In genomic region chr10:68332259-68333057, GRCh38 we compare ENCODE assay signal across 8 cellular contexts. TPM values are rescaled to one million over a fixed set of nuclear protein-coding genes. Genes with fewer than 3 reads are reported as not detected.
A peak's percentile ranks its signal among the peaks of the same experiment; 100 is the strongest.
DNase-seq lines count a peak whose midpoint lies in the region; ATAC-seq and TF ChIP-seq lines count a peak whose summit lies in the region.

Gene PBLD, minus strand, starts transcription at chr10:68332928. Its CDS starts 26,084 bp downstream, at chr10:68306844.

- H3K27ac ChIP-seq in aorta (ENCODE audit: low read depth in 1 of 2, low read length in 2 of 2), result peak within 1 kb of the TSS; percentile 84 to 95

- H3K4me1 ChIP-seq in aorta (ENCODE audit: control insufficient read depth in 1 of 2, insufficient read depth in 2 of 2, low read length in 2 of 2), result peaks cover 0 to 8% of the 10 kb centered on the region in 2 donors

- peaks cover 58% of the 10 kb centered on the region for H3K4me1 Mint-ChIP-seq in T-helper 1 cell treated with Interleukin-12 subunit alpha and Interleukin-12 subunit beta and Interleukin-4 antibody, amounts not matched to agents 30 μg/mL and 1 μg/mL, for 36 hours (ENCODE audit: low read depth)

- peak; percentile 10 for ATAC-seq in HG02623 (IDR thresholded peaks at IDR 0.05; ENCODE audit: unreplicated experiment)
- peak; percentile 69 for ATAC-seq in aorta (ENCODE audit: low FRiP score)

- DNase-seq in NCI-H128 (lab: John Stamatoyannopoulos, UW; ENCODE audit: unreplicated experiment) (peak; percentile 37), astrocyte of the cerebellum (ENCODE audit: low read depth) (peak; percentile 65), hypothalamus (lab: John Stamatoyannopoulos, UW) (peak; percentile 13 to 93 (median 66)), retina (peak; percentile 93), aorta (peak; percentile 83 to 86)

- H3K27me3 ChIP-seq in aorta (ENCODE audit: control insufficient read depth in 1 of 2, insufficient read depth in 2 of 2, low read length in 1 of 2), result no peaks in the 10 kb centered on the region

- intact Hi-C loops in aorta (cut with DNase I), result loop anchor here (1.0 to 10.0 kb wide), 4 partner anchors 258 to 568 kb away; partner anchors contain the start of genes SIRT1 (in 2 of the 2), DDX50 (in 1 of the 2) and HERC4 (in 1 of the 2)

- H3K4me3 Mint-ChIP-seq in T-helper 1 cell treated with Interleukin-12 subunit alpha and Interleukin-12 subunit beta and Interleukin-4 antibody, amounts not matched to agents 30 μg/mL and 1 μg/mL, for 36 hours, result peak within 1 kb of the TSS; percentile 96

- WGBS in aorta, 2 donors, result 0% methylated on average over 51 of the region's 51 CpGs

- no peaks in the 10 kb centered on the region for H3K9me3 Mint-ChIP-seq in T-helper 1 cell treated with Interleukin-12 subunit alpha and Interleukin-12 subunit beta and Interleukin-4 antibody, amounts not matched to agents 30 μg/mL and 1 μg/mL, for 36 hours

- H3K9me3 ChIP-seq in aorta (ENCODE audit: control insufficient read depth, low read length), result no peaks in the 10 kb centered on the region

- in situ Hi-C loops in astrocyte of the cerebellum (cut with HindIII; ENCODE audit: low sequenced_read_pairs), result no loop called here

- H3K27ac Mint-ChIP-seq in T-helper 1 cell treated with Interleukin-12 subunit alpha and Interleukin-12 subunit beta and Interleukin-4 antibody, amounts not matched to agents 30 μg/mL and 1 μg/mL, for 36 hours, result peak within 1 kb of the TSS; percentile 100

- H3K36me3 Mint-ChIP-seq in T-helper 1 cell treated with Interleukin-12 subunit alpha and Interleukin-12 subunit beta and Interleukin-4 antibody, amounts not matched to agents 30 μg/mL and 1 μg/mL, for 36 hours (ENCODE audit: low read depth), result peaks cover 37% of the 10 kb centered on the region

- H3K4me3 ChIP-seq in GM08714 (ENCODE audit: low read length) (peak within 1 kb of the TSS; percentile 89), astrocyte of the cerebellum (ENCODE audit: low read depth, low read length) (peak within 1 kb of the TSS; percentile 98), aorta (ENCODE audit: low read length in 2 of 2) (peak within 1 kb of the TSS; percentile 60 to 94)

- H3K27me3 Mint-ChIP-seq in T-helper 1 cell treated with Interleukin-12 subunit alpha and Interleukin-12 subunit beta and Interleukin-4 antibody, amounts not matched to agents 30 μg/mL and 1 μg/mL, for 36 hours (ENCODE audit: low read depth), result no peaks in the 10 kb centered on the region

- peak; percentile 63 for TF ChIP-seq CTCF in astrocyte of the cerebellum (IDR thresholded peaks at IDR 0.05; ENCODE audit: low read depth, low read length, missing control alignments)

- no peaks in the 10 kb centered on the region for H3K36me3 ChIP-seq in aorta (ENCODE audit: control insufficient read depth in 1 of 2, insufficient read depth in 2 of 2, low read length in 1 of 2)

RNA-seq across cellular contexts. Expression of gene PBLD, which starts in this region (rescaled TPM):
- 1 to 10 TPM; 6.8 to 7.7 TPM for total RNA-seq in aorta
- polyA plus RNA-seq in aorta, result 10 to 100 TPM in 1 of 2 donors, 1 to 10 TPM in 1; 5.8 to 36.8 TPM

Comparison
In these comparisons a context has a peak if more than half of its experiments do, and no peak if none do; other contexts are left out.
1. Peak in every context shown above with its lines: DNase-seq, ATAC-seq, H3K4me3 ChIP-seq and H3K27ac ChIP-seq.
2. DNase-seq: peak in every context shown above with its lines; median percentile 93 in retina; 84 in aorta; 66 in hypothalamus; 65 in astrocyte of the cerebellum; 37 in NCI-H128.